In the genomic region with DNA sequence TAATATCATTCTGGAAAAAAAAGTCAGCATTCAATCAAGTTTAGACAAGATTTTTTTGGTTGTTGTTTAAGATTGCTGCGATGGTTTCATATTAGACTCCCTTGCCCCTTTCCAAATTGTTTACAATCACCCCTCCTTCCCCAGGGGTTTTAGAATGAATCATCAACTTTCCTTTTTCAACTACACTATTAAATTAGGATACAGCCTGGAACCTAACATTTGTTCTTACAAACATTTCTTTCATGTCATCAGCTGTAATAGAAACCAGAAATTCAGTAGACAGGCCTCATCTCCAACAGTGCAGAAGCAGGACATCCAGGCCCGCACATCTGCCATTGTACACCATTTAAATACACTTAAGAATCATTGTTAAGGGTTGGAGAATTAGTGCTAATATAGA, we compare ENCODE assay signal across 15 cellular contexts. TPM values are rescaled to one million over a fixed set of nuclear protein-coding genes. Genes with fewer than 3 reads are reported as not detected.
DNase-seq lines count a peak whose midpoint lies in the region; ATAC-seq and TF ChIP-seq lines count a peak whose summit lies in the region.
"Had no signal": no experiment of that assay in that cellular context is flagged by ENCODE, and none has a peak within 500 bp of the region (broad histone marks: within the 10 kb centered on the region; RNA-seq: fewer than 3 reads in every experiment).

No MANE protein-coding gene starts in this region.

- ATAC-seq in sciatic nerve: peak; percentile 88
- no peak for ATAC-seq in HG02759 (IDR thresholded peaks at IDR 0.05; ENCODE audit: unreplicated experiment)
- ATAC-seq in GM18907 (IDR thresholded peaks at IDR 0.05; ENCODE audit: unreplicated experiment): no peak
- ATAC-seq: stimulated activated effector memory CD8-positive, alpha-beta T cell treated with anti-CD3 and anti-CD28 coated beads, Interleukin-12 subunit alpha, Interleukin-12 subunit beta, amount 100 ng/mL, for 72 hours had no signal

- peak overlapping the region; percentile 60 for H3K27ac ChIP-seq in ACC112 (ENCODE audit: low read depth, low read length)

- H3K79me2 ChIP-seq in ACC112 (ENCODE audit: control insufficient read depth, insufficient read depth, low read length, unreplicated experiment): no peaks in the 10 kb centered on the region

- no peaks in the 10 kb centered on the region for H3K36me3 ChIP-seq in ACC112 (ENCODE audit: insufficient read depth, low read length)

- H2AFZ ChIP-seq in ACC112 (ENCODE audit: low read length, unreplicated experiment): no peak overlapping the region

- no peaks in the 10 kb centered on the region for H3K27me3 ChIP-seq in ACC112 (ENCODE audit: insufficient read depth, low read length)

- no peak for TF ChIP-seq CTCF in fibroblast of pulmonary artery (IDR thresholded peaks at IDR 0.05; ENCODE audit: low read length, missing control alignments)

- H3K4me3 ChIP-seq in ACC112 (ENCODE audit: low read depth, low read length) (peak overlapping the region; percentile 15; the same call in 1 of the 2 replicates), fibroblast of pulmonary artery (replicated peaks; ENCODE audit: low read depth, low read length) (no peak overlapping the region)

- H3K4me1 ChIP-seq in ACC112 (ENCODE audit: control insufficient read depth, insufficient read depth, low read length, unreplicated experiment): peaks cover 16% of the 10 kb centered on the region

- DNase-seq in RPMI7951 (ENCODE audit: low read depth) (peak; percentile 37), fibroblast of pulmonary artery (ENCODE audit: low read depth) (peak; percentile 29), sciatic nerve (ENCODE audit: low spot score) (no peak), NCI-H526 treated with DMSO at 0.1 percent for 48 hours (lab: John Stamatoyannopoulos, UW) (no peak), OCI-M2 (lab: John Stamatoyannopoulos, UW; ENCODE audit: unreplicated experiment) (no peak)
- DNase-seq: activated CD4-positive, alpha-beta T cell treated with anti-CD3 and anti-CD28 coated beads for 1 hour; hypothalamus; naive B cell; NCI-H1417 treated with DMSO at 0.1 percent for 48 hours; retina; stimulated activated CD4-positive, alpha-beta T cell treated with anti-CD3 and anti-CD28 coated beads, Interleukin-4, amount 100 ng/mL, for 4 hours had no signal

- intact Hi-C loops in sciatic nerve (cut with DNase I): no loop called here

RNA-seq across cellular contexts. Expression of gene WDFY2, which starts 44.4 kb away (rescaled TPM):
- 3.4 and 3.8 TPM in 2 replicates for total RNA-seq in RPMI7951 (2014; rRNA removed; shearing (Covaris generic))
- total RNA-seq in sciatic nerve: 22.1 TPM

Comparison
In these comparisons a context has a peak if more than half of its experiments do, and no peak if none do; other contexts are left out.
1. DNase-seq: peak in RPMI7951 (single experiment) and fibroblast of pulmonary artery (single experiment); none in sciatic nerve (single experiment), NCI-H526 treated with DMSO at 0.1 percent for 48 hours (single experiment) and OCI-M2 (single experiment).